In the genomic region with DNA sequence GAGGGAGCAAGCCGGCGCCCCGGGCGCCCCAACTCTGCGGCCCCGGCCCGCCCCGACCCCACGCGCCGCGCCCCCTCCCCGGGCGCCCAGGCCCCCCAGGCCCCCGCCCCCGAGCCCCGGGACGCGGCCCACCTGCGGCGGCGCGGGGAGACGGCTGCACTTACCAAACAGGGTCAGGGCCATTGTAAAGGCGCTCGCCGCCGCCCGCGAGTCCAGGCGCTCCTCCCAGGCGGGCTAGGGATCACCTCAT, we compare ENCODE assay signal across 9 cellular contexts. TPM values are rescaled to one million over a fixed set of nuclear protein-coding genes. Genes with fewer than 3 reads are reported as not detected.
DNase-seq lines count a peak whose midpoint lies in the region; ATAC-seq, FAIRE-seq and TF ChIP-seq lines count a peak whose summit lies in the region.
"Had no signal": no experiment of that assay in that cellular context is flagged by ENCODE, and none has a peak within 500 bp of the region (broad histone marks: within the 10 kb centered on the region; RNA-seq: fewer than 3 reads in every experiment).

No MANE protein-coding gene starts in this region.

- ATAC-seq in GM19351 (IDR thresholded peaks at IDR 0.05; ENCODE audit: unreplicated experiment), result peak; percentile 45
- ATAC-seq in IMR-90 (ENCODE audit: low read depth), result peak; percentile 58
- ATAC-seq in memory B cell (ENCODE audit: low read depth), result no peak
- ATAC-seq in GM21619 (IDR thresholded peaks at IDR 0.05; ENCODE audit: unreplicated experiment), result no peak

- peak overlapping the region; percentile 90 for H3K4me3 ChIP-seq in ACC112 (ENCODE audit: low read depth, low read length)
- peak overlapping the region; percentile 66 for H3K4me3 ChIP-seq in IMR-90 (ENCODE audit: insufficient read depth, low read depth, low read length)
- peak overlapping the region; percentile 52 for H3K4me3 ChIP-seq in bronchial epithelial cell (ENCODE audit: low read depth, low read length)
- H3K4me3 ChIP-seq in vagina, result peak overlapping the region; percentile 56 to 76

- no peak overlapping the region for H4K91ac ChIP-seq in IMR-90 (ENCODE audit: insufficient read depth, low read depth, low read length)

- no peak overlapping the region for H3K4ac ChIP-seq in IMR-90 (ENCODE audit: low read depth, low read length)

- 0 out of 2 replicates have a peak overlapping the region, but pooled peaks have one; percentile 15 for H3K9ac ChIP-seq in IMR-90 (ENCODE audit: low read depth, low read length)

- in situ Hi-C loops in IMR-90 (cut with MboI; ENCODE audit: low sequenced_read_pairs), result no loop called here

- intact Hi-C loops in IMR-90 (cut with micrococcal nuclease), result no loop called here
- intact Hi-C loops in vagina (cut with DNase I), result no loop called here

- H3K14ac ChIP-seq in IMR-90 (replicated peaks; ENCODE audit: low read depth, low read length), result no peak overlapping the region

- no TSS peak for BruUV-seq in IMR-90 (replicated peaks; lab: Mats Ljungman, UMichigan)

- TF ChIP-seq CTCF in IMR-90 (conservative IDR thresholded peaks at IDR 0.05; ENCODE audit: low read depth, low read length), result no peak
- no peak for TF ChIP-seq CTCF in bronchial epithelial cell (IDR thresholded peaks at IDR 0.05; ENCODE audit: insufficient read depth, low read length, severe bottlenecking)
- TF ChIP-seq CTCF in vagina (IDR thresholded peaks at IDR 0.05), result no peak

- H3K23ac ChIP-seq in IMR-90 (ENCODE audit: low read depth, low read length), result no peak overlapping the region

- H3K27ac Mint-ChIP-seq in memory B cell, result no peak overlapping the region

- H2AK5ac ChIP-seq in IMR-90 (ENCODE audit: low read depth, low read length), result no peak overlapping the region

- H3K27me3 ChIP-seq in ACC112 (ENCODE audit: insufficient read depth, low read length) (peaks cover 46% of the 10 kb centered on the region), IMR-90 (ENCODE audit: control insufficient read depth, insufficient read depth, low read length) (peaks cover 22% of the 10 kb centered on the region), bronchial epithelial cell (ENCODE audit: control insufficient read depth, insufficient read depth, low read length) (peaks cover 11% of the 10 kb centered on the region), vagina (no peaks in the 10 kb centered on the region)

- DNase-seq in IMR-90, result no peak
- DNase-seq in bronchial epithelial cell (ENCODE audit: low read depth), result no peak
- DNase-seq in memory B cell (ENCODE audit: low spot score in 2 of 2), result no peak
- DNase-seq in vagina (ENCODE audit: extremely low spot score in 2 of 2), result no peak
- no peak for DNase-seq in NCI-H1105 (lab: John Stamatoyannopoulos, UW)

- CTCF ChIA-PET in IMR-90 (lab: Yijun Ruan, JAX), result interaction anchor here (0.6 kb wide), 1 partner anchor 161 kb away, joined by 4 read pairs; no protein-coding TSS in a partner anchor

- peak overlapping the region; percentile 80 for H3K4me2 ChIP-seq in IMR-90 (ENCODE audit: low read depth, low read length)

- no peak for TF ChIP-seq RAD21 in IMR-90 (IDR thresholded peaks at IDR 0.05; ENCODE audit: low read length)

- H3K79me1 ChIP-seq in IMR-90 (ENCODE audit: low read depth in 1 of 2, low read length in 2 of 2), result no peaks in the 10 kb centered on the region

- H2BK20ac ChIP-seq in IMR-90 (ENCODE audit: low read depth, low read length), result no peak overlapping the region

- TF ChIP-seq POLR2A in IMR-90 (IDR thresholded peaks at IDR 0.05; ENCODE audit: low read depth, low read length) (no peak), vagina (IDR thresholded peaks at IDR 0.05) (no peak)

- H3K4me1 Mint-ChIP-seq in memory B cell, result no peaks in the 10 kb centered on the region

- H2BK15ac ChIP-seq in IMR-90 (ENCODE audit: low read depth, low read length), result no peak overlapping the region

- H3K4me1 ChIP-seq in ACC112 (ENCODE audit: control insufficient read depth, insufficient read depth, low read length, unreplicated experiment), result no peaks in the 10 kb centered on the region
- no peaks in the 10 kb centered on the region for H3K4me1 ChIP-seq in IMR-90 (ENCODE audit: control insufficient read depth, insufficient read depth, low read length)
- peaks cover 9% of the 10 kb centered on the region for H3K4me1 ChIP-seq in vagina

- no peaks in the 10 kb centered on the region for H4K20me1 ChIP-seq in IMR-90 (ENCODE audit: insufficient read depth, low read length)

- H3K79me2 ChIP-seq in ACC112 (ENCODE audit: control insufficient read depth, insufficient read depth, low read length, unreplicated experiment), result no peaks in the 10 kb centered on the region

- H3K36me3 Mint-ChIP-seq in memory B cell, result no peaks in the 10 kb centered on the region

- no peak overlapping the region for H2BK5ac ChIP-seq in IMR-90 (ENCODE audit: low read depth, low read length, poor library complexity, severe bottlenecking)

- dilution Hi-C loops in IMR-90 (cut with HindIII; ENCODE audit: low sequenced_read_pairs, unreplicated experiment), result no loop called here

- 2% methylated on average over 9 of the region's 32 CpGs; no CpG with 5 or more reads in 1 of the 2 experiments for WGBS in IMR-90 (ENCODE audit: extremely low coverage in 2 of 2, insufficient read length in 1 of 2), 2 experiments

- H2AK9ac ChIP-seq in IMR-90 (replicated peaks; ENCODE audit: low read depth, low read length, poor library complexity), result peak overlapping the region; percentile 29

- peak overlapping the region; percentile 83 for H3K4me3 Mint-ChIP-seq in memory B cell

- H4K5ac ChIP-seq in IMR-90 (ENCODE audit: low read depth, low read length), result no peak overlapping the region

- H3K27ac ChIP-seq in ACC112 (ENCODE audit: low read depth, low read length) (no peak overlapping the region), IMR-90 (ENCODE audit: insufficient read depth, low read length) (no peak overlapping the region; the same call in 1 of the 2 replicates), vagina (peak overlapping the region; percentile 85)
- H3K27ac ChIP-seq: epithelial cell of prostate had no signal

- peak overlapping the region; percentile 84 for H2AFZ ChIP-seq in ACC112 (ENCODE audit: low read length, unreplicated experiment)
- H2AFZ ChIP-seq in IMR-90 (replicated peaks; ENCODE audit: low read length, poor library complexity), result peak overlapping the region; percentile 96

- no peaks in the 10 kb centered on the region for H3K9me1 ChIP-seq in IMR-90 (ENCODE audit: insufficient read depth, low read length)

- FAIRE-seq in bronchial epithelial cell (lab: Jason Lieb, UNC), result no peak

- no peak overlapping the region for H3K18ac ChIP-seq in IMR-90 (ENCODE audit: low read depth, low read length)

- H3K9me3 Mint-ChIP-seq in memory B cell, result no peaks in the 10 kb centered on the region

- H3K56ac ChIP-seq in IMR-90 (ENCODE audit: extremely low read depth, insufficient read depth, low read length), result no peak overlapping the region

- POLR2A ChIA-PET in IMR-90 (lab: Charles Lee; ENCODE audit: unreplicated experiment), result no interaction called here

- H4K8ac ChIP-seq in IMR-90 (ENCODE audit: low read depth in 2 of 2, low read length in 2 of 2), result 0 out of 4 replicates have a peak overlapping the region, but pooled peaks of 1 of the 2 experiments have one; percentile 5

- H3K9me3 ChIP-seq in IMR-90 (ENCODE audit: control insufficient read depth, insufficient read depth, low read length), result no peaks in the 10 kb centered on the region
- no peaks in the 10 kb centered on the region for H3K9me3 ChIP-seq in vagina

- H3K36me3 ChIP-seq in ACC112 (ENCODE audit: insufficient read depth, low read length) (no peaks in the 10 kb centered on the region), IMR-90 (ENCODE audit: control insufficient read depth, insufficient read depth, low read length) (no peaks in the 10 kb centered on the region; the same call in 1 of the 2 replicates), bronchial epithelial cell (ENCODE audit: control insufficient read depth, insufficient read depth, low read length) (no peaks in the 10 kb centered on the region), vagina (no peaks in the 10 kb centered on the region)

- no peak overlapping the region for H2BK120ac ChIP-seq in IMR-90 (ENCODE audit: low read depth, low read length)

- peaks cover 16% of the 10 kb centered on the region for H3K27me3 Mint-ChIP-seq in memory B cell

TF ChIP-seq in IMR-90, 13 proteins besides CTCF, POLR2A, EP300 and RAD21:
- TF ChIP-seq MXI1 (IDR thresholded peaks at IDR 0.05; ENCODE audit: borderline replicate concordance, low read depth, low read length) (no peak), MAZ (IDR thresholded peaks at IDR 0.05; ENCODE audit: borderline replicate concordance, low read depth, low read length) (no peak), USF2 (IDR thresholded peaks at IDR 0.05; ENCODE audit: low read depth, low read length) (no peak)
TF ChIP-seq in IMR-90: peak in this region for 0.

RNA-seq across cellular contexts. Expression of gene CHN1, which starts 0.5 kb away (rescaled TPM):
- total RNA-seq in IMR-90 (2012; rRNA removed) (54.4 and 58.4 TPM in 2 replicates), bronchial epithelial cell (0.64 and 2.6 TPM in 2 replicates), vagina (9.6 TPM)
- polyA plus RNA-seq in IMR-90 (2012; rRNA removed), result 65.3 and 66.9 TPM in 2 replicates
- polyA plus RNA-seq in IMR-90 (2012; cell fraction: cytosol; rRNA removed), result 19.4 and 37.8 TPM in 2 replicates
- 4.6 and 47.5 TPM in 2 replicates for polyA plus RNA-seq in IMR-90 (2012; cell fraction: nucleus; rRNA removed; ENCODE audit: low replicate concordance)

Comparison
In these comparisons a context has a peak if more than half of its experiments do, and no peak if none do; other contexts are left out.
1. ATAC-seq: peak in GM19351 (single experiment) and IMR-90 (single experiment); none in memory B cell (single experiment) and GM21619 (single experiment).
2. Peak in every context shown above with its lines, with median percentiles within 50 percentile points of each other: H3K4me3 ChIP-seq.